In genomic region chr6:10404107-10404798, GRCh38 we compare ENCODE assay signal across 2 cellular contexts.
TF ChIP-seq lines count a peak whose summit lies in the region.

No MANE protein-coding gene starts in this region.

TF ChIP-seq in liver, 16 proteins besides CTCF, POLR2A, EP300 and RAD21 (continued from another document):
- TF ChIP-seq, protein P1, sequence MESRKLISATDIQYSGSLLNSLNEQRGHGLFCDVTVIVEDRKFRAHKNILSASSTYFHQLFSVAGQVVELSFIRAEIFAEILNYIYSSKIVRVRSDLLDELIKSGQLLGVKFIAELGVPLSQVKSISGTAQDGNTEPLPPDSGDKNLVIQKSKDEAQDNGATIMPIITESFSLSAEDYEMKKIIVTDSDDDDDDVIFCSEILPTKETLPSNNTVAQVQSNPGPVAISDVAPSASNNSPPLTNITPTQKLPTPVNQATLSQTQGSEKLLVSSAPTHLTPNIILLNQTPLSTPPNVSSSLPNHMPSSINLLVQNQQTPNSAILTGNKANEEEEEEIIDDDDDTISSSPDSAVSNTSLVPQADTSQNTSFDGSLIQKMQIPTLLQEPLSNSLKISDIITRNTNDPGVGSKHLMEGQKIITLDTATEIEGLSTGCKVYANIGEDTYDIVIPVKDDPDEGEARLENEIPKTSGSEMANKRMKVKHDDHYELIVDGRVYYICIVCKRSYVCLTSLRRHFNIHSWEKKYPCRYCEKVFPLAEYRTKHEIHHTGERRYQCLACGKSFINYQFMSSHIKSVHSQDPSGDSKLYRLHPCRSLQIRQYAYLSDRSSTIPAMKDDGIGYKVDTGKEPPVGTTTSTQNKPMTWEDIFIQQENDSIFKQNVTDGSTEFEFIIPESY (IDR thresholded peaks at IDR 0.05) = no peak
- no peak for TF ChIP-seq NR2F2 (IDR thresholded peaks at IDR 0.05)
- TF ChIP-seq FOXA1 (IDR thresholded peaks at IDR 0.05) = no peak
- TF ChIP-seq FOXA2 (IDR thresholded peaks at IDR 0.05) = no peak
- no peak for TF ChIP-seq MAX (IDR thresholded peaks at IDR 0.05)
- TF ChIP-seq REST (IDR thresholded peaks at IDR 0.05) = no peak
- no peak for TF ChIP-seq YY1 (IDR thresholded peaks at IDR 0.05)
- peak; percentile 50 to 83 for TF ChIP-seq GABPA (IDR thresholded peaks at IDR 0.05 in 1 of 2, conservative IDR thresholded peaks at IDR 0.05 in 1 of 2)
- TF ChIP-seq RXRA (IDR thresholded peaks at IDR 0.05) = no peak
- TF ChIP-seq HNF4G (IDR thresholded peaks at IDR 0.05) = no peak
- TF ChIP-seq, protein P2, sequence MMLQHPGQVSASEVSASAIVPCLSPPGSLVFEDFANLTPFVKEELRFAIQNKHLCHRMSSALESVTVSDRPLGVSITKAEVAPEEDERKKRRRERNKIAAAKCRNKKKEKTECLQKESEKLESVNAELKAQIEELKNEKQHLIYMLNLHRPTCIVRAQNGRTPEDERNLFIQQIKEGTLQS (IDR thresholded peaks at IDR 0.05) = no peak
- TF ChIP-seq EGR1 (IDR thresholded peaks at IDR 0.05; ENCODE audit: low read depth in 2 of 2) = peak in 1 of 2 donors; percentile 47
- no peak for TF ChIP-seq JUND (IDR thresholded peaks at IDR 0.05)
TF ChIP-seq in liver: peak in this region for 2.

TF ChIP-seq in HepG2, 621 proteins besides CTCF, POLR2A, EP300 and RAD21:
- TF ChIP-seq ZBTB26 (CRISPR knock-in tag; IDR thresholded peaks at IDR 0.05; ENCODE audit: borderline replicate concordance) (no peak), ZNF569 (CRISPR knock-in tag; IDR thresholded peaks at IDR 0.05; ENCODE audit: borderline replicate concordance) (no peak), EZH2 (conservative IDR thresholded peaks at IDR 0.05; ENCODE audit: low read depth, low read length) (no peak), ZZZ3 (CRISPR knock-in tag; IDR thresholded peaks at IDR 0.05; ENCODE audit: borderline replicate concordance) (no peak), ZNF674 (CRISPR knock-in tag; IDR thresholded peaks at IDR 0.05; ENCODE audit: low read depth) (no peak), HOXA9 (CRISPR knock-in tag; IDR thresholded peaks at IDR 0.05; ENCODE audit: borderline replicate concordance) (no peak), ZC3H13 (CRISPR knock-in tag; IDR thresholded peaks at IDR 0.05) (no peak), GABPB1 (CRISPR knock-in tag; IDR thresholded peaks at IDR 0.05) (no peak), LRRFIP1 (CRISPR knock-in tag; conservative IDR thresholded peaks at IDR 0.05) (no peak), GLMP (CRISPR knock-in tag; IDR thresholded peaks at IDR 0.05; ENCODE audit: borderline replicate concordance) (no peak)
- TF ChIP-seq, protein P3, sequence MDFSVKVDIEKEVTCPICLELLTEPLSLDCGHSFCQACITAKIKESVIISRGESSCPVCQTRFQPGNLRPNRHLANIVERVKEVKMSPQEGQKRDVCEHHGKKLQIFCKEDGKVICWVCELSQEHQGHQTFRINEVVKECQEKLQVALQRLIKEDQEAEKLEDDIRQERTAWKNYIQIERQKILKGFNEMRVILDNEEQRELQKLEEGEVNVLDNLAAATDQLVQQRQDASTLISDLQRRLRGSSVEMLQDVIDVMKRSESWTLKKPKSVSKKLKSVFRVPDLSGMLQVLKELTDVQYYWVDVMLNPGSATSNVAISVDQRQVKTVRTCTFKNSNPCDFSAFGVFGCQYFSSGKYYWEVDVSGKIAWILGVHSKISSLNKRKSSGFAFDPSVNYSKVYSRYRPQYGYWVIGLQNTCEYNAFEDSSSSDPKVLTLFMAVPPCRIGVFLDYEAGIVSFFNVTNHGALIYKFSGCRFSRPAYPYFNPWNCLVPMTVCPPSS (IDR thresholded peaks at IDR 0.05) = no peak
- TF ChIP-seq, protein P4, sequence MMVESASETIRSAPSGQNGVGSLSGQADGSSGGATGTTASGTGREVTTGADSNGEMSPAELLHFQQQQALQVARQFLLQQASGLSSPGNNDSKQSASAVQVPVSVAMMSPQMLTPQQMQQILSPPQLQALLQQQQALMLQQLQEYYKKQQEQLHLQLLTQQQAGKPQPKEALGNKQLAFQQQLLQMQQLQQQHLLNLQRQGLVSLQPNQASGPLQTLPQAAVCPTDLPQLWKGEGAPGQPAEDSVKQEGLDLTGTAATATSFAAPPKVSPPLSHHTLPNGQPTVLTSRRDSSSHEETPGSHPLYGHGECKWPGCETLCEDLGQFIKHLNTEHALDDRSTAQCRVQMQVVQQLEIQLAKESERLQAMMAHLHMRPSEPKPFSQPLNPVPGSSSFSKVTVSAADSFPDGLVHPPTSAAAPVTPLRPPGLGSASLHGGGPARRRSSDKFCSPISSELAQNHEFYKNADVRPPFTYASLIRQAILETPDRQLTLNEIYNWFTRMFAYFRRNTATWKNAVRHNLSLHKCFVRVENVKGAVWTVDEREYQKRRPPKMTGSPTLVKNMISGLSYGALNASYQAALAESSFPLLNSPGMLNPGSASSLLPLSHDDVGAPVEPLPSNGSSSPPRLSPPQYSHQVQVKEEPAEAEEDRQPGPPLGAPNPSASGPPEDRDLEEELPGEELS (CRISPR knock-in tag; IDR thresholded peaks at IDR 0.05) = no peak
